1 cellular context compared by ENCODE assay signal in genomic region chr12:6752181-6752930, GRCh38.
A peak's percentile ranks its signal among the peaks of the same experiment; 100 is the strongest.
TF ChIP-seq lines count a peak whose summit lies in the region.

No MANE protein-coding gene starts in this region.

TF ChIP-seq in HepG2, 621 proteins besides CTCF, POLR2A, EP300 and RAD21 (continues in another document):
- TF ChIP-seq MNT (IDR thresholded peaks at IDR 0.05) (no peak), RCOR2 (CRISPR knock-in tag; IDR thresholded peaks at IDR 0.05) (no peak), ZNF513 (CRISPR knock-in tag; conservative IDR thresholded peaks at IDR 0.05) (no peak), FOSL2 (CRISPR knock-in tag; IDR thresholded peaks at IDR 0.05) (no peak), NFE2L1 (CRISPR knock-in tag; IDR thresholded peaks at IDR 0.05; ENCODE audit: borderline replicate concordance) (no peak), ZNF225 (CRISPR knock-in tag; IDR thresholded peaks at IDR 0.05) (no peak), PPARG (CRISPR knock-in tag; conservative IDR thresholded peaks at IDR 0.05) (no peak), DDIT3 (CRISPR knock-in tag; IDR thresholded peaks at IDR 0.05) (no peak), ZC3H13 (CRISPR knock-in tag; IDR thresholded peaks at IDR 0.05) (no peak), HMGXB3 (CRISPR knock-in tag; IDR thresholded peaks at IDR 0.05; ENCODE audit: borderline replicate concordance) (no peak), KIAA2018 (CRISPR knock-in tag; IDR thresholded peaks at IDR 0.05; ENCODE audit: borderline replicate concordance) (no peak), SMC3 (IDR thresholded peaks at IDR 0.05; ENCODE audit: low read length) (peak; percentile 42), ZBTB46 (CRISPR knock-in tag; IDR thresholded peaks at IDR 0.05; ENCODE audit: borderline replicate concordance) (0 out of 2 replicates have a peak, but pooled peaks have one; percentile 1), ZSCAN29 (CRISPR knock-in tag; conservative IDR thresholded peaks at IDR 0.05) (no peak), SAP130 (CRISPR knock-in tag; IDR thresholded peaks at IDR 0.05; ENCODE audit: low read depth) (no peak), ZBTB2 (CRISPR knock-in tag; IDR thresholded peaks at IDR 0.05; ENCODE audit: low read depth) (no peak), ATF7-NPFF (CRISPR knock-in tag; IDR thresholded peaks at IDR 0.05; ENCODE audit: low read depth) (no peak), NFKB2 (CRISPR knock-in tag; IDR thresholded peaks at IDR 0.05; ENCODE audit: borderline replicate concordance) (no peak), THAP9 (CRISPR knock-in tag; IDR thresholded peaks at IDR 0.05; ENCODE audit: borderline replicate concordance) (no peak), STAG1 (CRISPR knock-in tag; IDR thresholded peaks at IDR 0.05) (peak; percentile 25; the same call in 1 of the 2 replicates), HMG20A (CRISPR knock-in tag; IDR thresholded peaks at IDR 0.05; ENCODE audit: borderline replicate concordance) (no peak), NR1H2 (CRISPR knock-in tag; IDR thresholded peaks at IDR 0.05; ENCODE audit: borderline replicate concordance, low read depth) (no peak), DRAP1 (CRISPR knock-in tag; IDR thresholded peaks at IDR 0.05) (no peak), THRA (CRISPR knock-in tag; IDR thresholded peaks at IDR 0.05; ENCODE audit: borderline replicate concordance) (no peak), MYPOP (CRISPR knock-in tag; IDR thresholded peaks at IDR 0.05) (no peak), ZNF660 (CRISPR knock-in tag; IDR thresholded peaks at IDR 0.05; ENCODE audit: borderline replicate concordance, low read depth) (no peak), SMARCC2 (IDR thresholded peaks at IDR 0.05) (no peak)
